22 cellular contexts compared by ENCODE assay signal in the genomic region with DNA sequence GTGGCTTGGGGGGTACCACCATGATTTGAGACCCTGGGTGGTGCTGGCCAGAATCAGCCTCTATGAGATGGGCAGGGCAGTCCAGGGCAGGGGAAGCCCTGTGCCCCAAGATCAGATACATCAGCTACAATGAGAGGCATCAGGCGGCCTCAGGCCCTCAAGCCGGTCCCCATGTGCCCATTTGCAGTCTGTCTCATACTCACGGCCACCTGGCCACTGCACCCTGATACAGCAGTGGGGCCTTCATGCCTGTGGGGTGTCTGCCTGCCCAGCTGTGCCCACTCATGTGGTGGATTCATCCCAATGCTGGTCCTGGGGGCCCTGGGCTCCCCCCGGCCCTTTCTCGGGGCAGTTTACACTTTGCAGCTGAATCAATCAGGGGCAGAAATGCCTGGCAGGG. TPM values are rescaled to one million over a fixed set of nuclear protein-coding genes. Genes with fewer than 3 reads are reported as not detected.
DNase-seq lines count a peak whose midpoint lies in the region; ATAC-seq, FAIRE-seq and TF ChIP-seq lines count a peak whose summit lies in the region.
"Had no signal": no experiment of that assay in that cellular context is flagged by ENCODE, and none has a peak within 500 bp of the region (broad histone marks: within the 10 kb centered on the region; RNA-seq: fewer than 3 reads in every experiment).

No MANE protein-coding gene starts in this region.

- H3K4me2 ChIP-seq in A549 (peak overlapping the region; percentile 53), hepatocyte (peak overlapping the region; percentile 50)

- no peak for TF ChIP-seq RAD21 in A549 (conservative IDR thresholded peaks at IDR 0.05 in 1 of 2, IDR thresholded peaks at IDR 0.05 in 1 of 2)

- intact Hi-C loops in posterior vena cava (cut with DNase I), result no loop called here

- H3K79me2 ChIP-seq in hepatocyte, result no peaks in the 10 kb centered on the region

- ATAC-seq in A549, result peak in 1 of 2 experiments; percentile 49; a peak in 3 of 6 replicates
- no peak for ATAC-seq in activated CD4-positive, CD25-positive, alpha-beta regulatory T cell treated with anti-CD3 and anti-CD28 coated beads, Interleukin-2, amount 50 U/mL, for 24 hours
- ATAC-seq in GM19463 (IDR thresholded peaks at IDR 0.05; ENCODE audit: unreplicated experiment), result no peak
- ATAC-seq: activated naive CD4-positive, alpha-beta T cell treated with anti-CD3 and anti-CD28 coated beads, Interleukin-2, amount 50 U/mL, for 72 hours; activated T-cell treated with anti-CD3 and anti-CD28 coated beads, Interleukin-2, amount 50 U/mL, for 72 hours; GM12878; left colon had no signal

- H3K27ac ChIP-seq in A549 (peak overlapping the region; percentile 70 to 83), RWPE1 (peak overlapping the region; percentile 60), hepatocyte (peak overlapping the region; percentile 92)
- H3K27ac ChIP-seq: brain microvascular endothelial cell had no signal

- 83% methylated on average over 4 of the region's 5 CpGs for WGBS in A549 (ENCODE audit: missing lambda C conversion rate)
- WGBS in hepatocyte (ENCODE audit: low lambda C conversion rate, missing lambda C conversion rate), result 75% methylated on average over 5 of the region's 5 CpGs

- H3K4me3 ChIP-seq in A549 (no peak overlapping the region), hepatocyte (no peak overlapping the region)
- H3K4me3 ChIP-seq: GM12878 had no signal

- DNase-seq in A549 (ENCODE audit: low read depth in 1 of 2, low spot score in 1 of 2), result no peak
- no peak for DNase-seq in RWPE1 (ENCODE audit: low spot score)
- DNase-seq in hepatocyte (ENCODE audit: low spot score), result no peak
- DNase-seq in posterior vena cava (ENCODE audit: low spot score), result peak; percentile 71
- no peak for DNase-seq in NK-92 (lab: John Stamatoyannopoulos, UW; ENCODE audit: unreplicated experiment)
- DNase-seq in activated gamma-delta T cell (lab: John Stamatoyannopoulos, UW), result no peak
- DNase-seq: activated CD4-positive, alpha-beta T cell treated with anti-CD3 and anti-CD28 coated beads for 1 hour; activated T-cell treated with anti-CD3 and anti-CD28 coated beads, Interleukin-2, amount 50 U/mL, for 72 hours; C1 segment of cervical spinal cord; DMS 273 treated with DMSO at 0.1 percent for 48 hours; foreskin melanocyte; MM.1S; NCI-H1694; NCI-H774; stimulated activated CD4-positive, alpha-beta T cell treated with anti-CD3 and anti-CD28 coated beads, Interleukin-2, amount 100 ng/mL, for 24 hours had no signal

- TF ChIP-seq EP300 in A549 (IDR thresholded peaks at IDR 0.05), result no peak

- H2AFZ ChIP-seq in hepatocyte, result no peak overlapping the region

- H3K4me1 ChIP-seq in A549 (peaks cover 15% of the 10 kb centered on the region), hepatocyte (ENCODE audit: insufficient read depth) (peaks cover 52% of the 10 kb centered on the region)

- H3K36me3 ChIP-seq in hepatocyte (replicated peaks; ENCODE audit: insufficient read depth, low read depth), result no peaks in the 10 kb centered on the region
- H3K36me3 ChIP-seq: brain microvascular endothelial cell had no signal

- POLR2A ChIA-PET in A549 (lab: Yijun Ruan, JAX), result no interaction called here
- POLR2A ChIA-PET in RWPE1 (lab: Yijun Ruan, JAX; ENCODE audit: low non-redundant PET), result no interaction called here

- no peaks in the 10 kb centered on the region for H3K27me3 ChIP-seq in hepatocyte
- H3K27me3 ChIP-seq: brain microvascular endothelial cell had no signal

- no peaks in the 10 kb centered on the region for H3K9me2 ChIP-seq in hepatocyte (replicated peaks; ENCODE audit: insufficient read depth)

- H4K20me1 ChIP-seq in hepatocyte (ENCODE audit: insufficient read depth, poor library complexity, severe bottlenecking), result no peaks in the 10 kb centered on the region

- CTCF ChIA-PET in A549 (lab: Yijun Ruan, JAX), result interaction anchor here (1.7 kb wide), 1 partner anchor 15 kb away, joined by 4 read pairs; no protein-coding TSS in a partner anchor
- CTCF ChIA-PET in RWPE1 (lab: Yijun Ruan, JAX), result no interaction called here

- TF ChIP-seq CTCF in A549 (IDR thresholded peaks at IDR 0.05) (no peak), RWPE1 (conservative IDR thresholded peaks at IDR 0.05; ENCODE audit: low read depth) (no peak), hepatocyte (IDR thresholded peaks at IDR 0.05; ENCODE audit: poor library complexity) (no peak)

- H3K9me3 ChIP-seq in A549 (no peaks in the 10 kb centered on the region), hepatocyte (ENCODE audit: low read depth) (no peaks in the 10 kb centered on the region)

- no peak for FAIRE-seq in A549 (lab: Jason Lieb, UNC)
- FAIRE-seq: GM12878, GM19239 had no signal

- TF ChIP-seq POLR2A in A549 (IDR thresholded peaks at IDR 0.05; ENCODE audit: low read length), result no peak

TF ChIP-seq in A549, 52 proteins besides CTCF, POLR2A, EP300 and RAD21:
- TF ChIP-seq JUNB (IDR thresholded peaks at IDR 0.05) (0 out of 2 replicates have a peak, but pooled peaks have one; percentile 3), HOXA7 (CRISPR knock-in tag; IDR thresholded peaks at IDR 0.05) (no peak), FOSL2 (IDR thresholded peaks at IDR 0.05) (no peak), FOSL2 (CRISPR knock-in tag; IDR thresholded peaks at IDR 0.05) (no peak), SMC3 (IDR thresholded peaks at IDR 0.05) (no peak), ELK1 (IDR thresholded peaks at IDR 0.05; ENCODE audit: low read depth, low read length) (no peak)

RNA-seq across cellular contexts. Expression of gene KCNQ1OT1, which starts 42.4 kb away (rescaled TPM):
- polyA plus RNA-seq in A549 (2011; rRNA removed) (0.13 and 0.19 TPM in 2 replicates), A549 (2017; fragmentation: RNase III; extraction: RNeasy Plus Mini Kit Qiagen cat#74134 plus additional on column Dnase treatment) (0.03 to 0.04 TPM (median 0.03 TPM) in 3 replicates), hepatocyte (3.1 and 4.0 TPM in 2 replicates)
- polyA plus RNA-seq in A549 (2012; cell fraction: cytosol; rRNA removed), result under 0.01 TPM in 2 replicates
- polyA plus RNA-seq in A549 (2012; cell fraction: nucleus; rRNA removed), result 0.13 and 0.22 TPM in 2 replicates
- 2.6 TPM in 2 replicates for polyA minus RNA-seq in A549 (2011; rRNA and poly(A)+ RNA removed)
- total RNA-seq in hepatocyte (6.6 and 7.9 TPM in 2 replicates), posterior vena cava (1 to 10 TPM; 1.8 to 3.5 TPM)
